In the genomic region with DNA sequence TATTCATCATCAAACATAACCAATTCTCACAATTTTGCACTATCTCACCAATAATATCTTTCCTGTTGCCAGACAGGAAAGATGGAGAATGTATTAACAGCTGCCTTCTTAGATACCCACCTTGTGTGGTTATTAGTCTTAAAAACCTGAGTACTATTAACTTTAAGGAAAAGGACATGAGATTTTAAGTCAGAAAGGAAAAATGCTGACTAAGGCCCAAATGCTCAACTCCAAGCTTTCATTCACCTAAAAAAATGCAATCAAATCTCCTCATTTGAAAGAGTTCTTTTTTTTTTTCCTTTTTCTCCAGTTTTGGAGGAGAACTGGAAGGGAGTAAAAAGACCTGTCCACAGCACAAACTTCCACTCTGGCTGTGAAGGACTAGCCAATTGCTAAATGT, we compare ENCODE assay signal across 21 cellular contexts.
"Had no signal": no experiment of that assay in that cellular context is flagged by ENCODE, and none has a peak within 500 bp of the region (broad histone marks: within the 10 kb centered on the region; RNA-seq: fewer than 3 reads in every experiment).

No MANE protein-coding gene starts in this region.

- H3K4me3 Mint-ChIP-seq: effector memory CD8-positive, alpha-beta T cell; natural killer cell treated with Interleukin-12 subunit alpha and Interleukin-12 subunit beta and Interleukin-15 and Interleukin-18, amount 100 ng/mL, for 72 hours; neural progenitor cell had no signal

- H3K9me3 ChIP-seq: esophagus muscularis mucosa, gastrocnemius medialis, left ventricle myocardium inferior, lower lobe of right lung, ovary, right atrium auricular region, tibial artery, upper lobe of right lung, vagina had no signal

- H3K4me2 ChIP-seq: neural progenitor cell had no signal

- H3K4me1 ChIP-seq: esophagus muscularis mucosa, gastrocnemius medialis, left ventricle myocardium inferior, lower lobe of right lung, neural progenitor cell, right atrium auricular region, tibial artery, upper lobe of right lung, vagina had no signal

- H3K27me3 Mint-ChIP-seq: effector memory CD8-positive, alpha-beta T cell; natural killer cell treated with Interleukin-12 subunit alpha and Interleukin-12 subunit beta and Interleukin-15 and Interleukin-18, amount 100 ng/mL, for 72 hours had no signal

- DNase-seq: effector memory CD8-positive, alpha-beta T cell; gastrocnemius medialis; kidney; left cardiac atrium; left ventricle myocardium inferior; lower lobe of right lung; mesenchymal stem cell; midbrain; nucleus accumbens; ovary; small intestine; stimulated activated CD4-positive, alpha-beta T cell treated with anti-CD3 and anti-CD28 coated beads, Interleukin-12 subunit alpha, Interleukin-12 subunit beta, amount 100 ng/mL, for 4 hours; stimulated activated naive CD4-positive, alpha-beta T cell treated with Interleukin-2 at 50 U/mL for 16 hours; tibial artery; upper lobe of right lung had no signal

- H3K9ac ChIP-seq: neural progenitor cell had no signal

- H3K36me3 Mint-ChIP-seq: natural killer cell treated with Interleukin-12 subunit alpha and Interleukin-12 subunit beta and Interleukin-15 and Interleukin-18, amount 100 ng/mL, for 72 hours; neural progenitor cell had no signal

- H2AFZ ChIP-seq: neural progenitor cell had no signal

- H3K9me3 Mint-ChIP-seq: effector memory CD8-positive, alpha-beta T cell; natural killer cell treated with Interleukin-12 subunit alpha and Interleukin-12 subunit beta and Interleukin-15 and Interleukin-18, amount 100 ng/mL, for 72 hours; neural progenitor cell had no signal

- H3K27ac ChIP-seq: epithelial cell of prostate, esophagus muscularis mucosa, gastrocnemius medialis, left ventricle myocardium inferior, lower lobe of right lung, ovary, right atrium auricular region, tibial artery, upper lobe of right lung, vagina had no signal

- H3K4me1 Mint-ChIP-seq: neural progenitor cell had no signal

- H3K36me3 ChIP-seq: gastrocnemius medialis, neural progenitor cell, ovary, right atrium auricular region had no signal

- ATAC-seq: effector memory CD8-positive, alpha-beta T cell; gastrocnemius medialis; left cardiac atrium; lower lobe of right lung; natural killer cell treated with Interleukin-12 subunit alpha and Interleukin-12 subunit beta and Interleukin-15 and Interleukin-18, amount 100 ng/mL, for 72 hours; upper lobe of right lung had no signal

- FAIRE-seq: kidney, small intestine had no signal

- H3K27me3 ChIP-seq: esophagus muscularis mucosa, gastrocnemius medialis, neural progenitor cell, ovary, right atrium auricular region, tibial artery, upper lobe of right lung, vagina had no signal

- H3K4me3 ChIP-seq: esophagus muscularis mucosa, gastrocnemius medialis, left ventricle myocardium inferior, lower lobe of right lung, neural progenitor cell, ovary, right atrium auricular region, tibial artery, upper lobe of right lung, vagina had no signal

- H3K27ac Mint-ChIP-seq: effector memory CD8-positive, alpha-beta T cell; neural progenitor cell had no signal
